21 cellular contexts compared by ENCODE assay signal in genomic region chr3:117217837-117218236, GRCh38.
A peak's percentile ranks its signal among the peaks of the same experiment; 100 is the strongest.
DNase-seq lines count a peak whose midpoint lies in the region; ATAC-seq and TF ChIP-seq lines count a peak whose summit lies in the region.
"Had no signal": no experiment of that assay in that cellular context is flagged by ENCODE, and none has a peak within 500 bp of the region (broad histone marks: within the 10 kb centered on the region; RNA-seq: fewer than 3 reads in every experiment).

No MANE protein-coding gene starts in this region.

- peak overlapping the region; percentile 35 for H2AK5ac ChIP-seq in mesenchymal stem cell (ENCODE audit: low read length, severe bottlenecking)

- H4K8ac ChIP-seq in mesenchymal stem cell (ENCODE audit: low read length): no peak overlapping the region

- H3K9me3 Mint-ChIP-seq in GM23338: no peaks in the 10 kb centered on the region
- peaks cover 0 to 30% (median 4%) of the 10 kb centered on the region in 5 donors for H3K9me3 Mint-ChIP-seq in CD8-positive, alpha-beta memory T cell

- H3K36me3 ChIP-seq in GM23338 (ENCODE audit: insufficient read depth): no peaks in the 10 kb centered on the region
- no peaks in the 10 kb centered on the region for H3K36me3 ChIP-seq in mesenchymal stem cell (ENCODE audit: control insufficient read depth in 1 of 2, insufficient read depth in 2 of 2, low read depth in 1 of 2, low read length in 2 of 2)
- H3K36me3 ChIP-seq in CD8-positive, alpha-beta memory T cell (ENCODE audit: insufficient read depth, low read length): no peaks in the 10 kb centered on the region
- H3K36me3 ChIP-seq: BLaER1, SJCRH30 had no signal

- POLR2A ChIA-PET in CD8-positive, alpha-beta memory T cell (lab: Charles Lee): no interaction called here

- H4K91ac ChIP-seq in mesenchymal stem cell (ENCODE audit: low read length): no peak overlapping the region

- no peak overlapping the region for H3K9ac ChIP-seq in mesenchymal stem cell (ENCODE audit: low read length)
- H3K9ac ChIP-seq: BLaER1 had no signal

- H3F3A ChIP-seq in GM23338 (replicated peaks; ENCODE audit: low read depth): no peaks in the 10 kb centered on the region

- DNase-seq in Ammon's horn (ENCODE audit: low spot score) (peak; percentile 33), GM23338 (ENCODE audit: low spot score) (peak; percentile 8), caudate nucleus (lab: John Stamatoyannopoulos, UW) (peak in 19 of 61 donors; percentile 4 to 51 (median 26)), mesenchymal stem cell (no peak), G401 (ENCODE audit: low spot score) (no peak), NCI-H69 (lab: John Stamatoyannopoulos, UW) (no peak), HuH-7.5 (ENCODE audit: low spot score) (no peak)
- DNase-seq in CD8-positive, alpha-beta memory T cell: no peak
- DNase-seq: Calu3; CD4-positive, alpha-beta memory T cell; EL; HCEC 1CT; MM.1S; NCI-H1092 treated with DMSO at 0.1 percent for 48 hours; NCI-H2107; NCI-H2227 treated with DMSO at 0.1 percent for 48 hours; NCI-H524; PC-9; SJCRH30 had no signal

- H3K4me3 Mint-ChIP-seq in GM23338: no peak overlapping the region
- no peak overlapping the region for H3K4me3 Mint-ChIP-seq in CD8-positive, alpha-beta memory T cell
- H3K4me3 Mint-ChIP-seq: CD4-positive, alpha-beta memory T cell had no signal

- H3K4ac ChIP-seq in mesenchymal stem cell (ENCODE audit: low read depth in 1 of 2, low read length in 2 of 2): no peak overlapping the region

- no peak overlapping the region for H3K18ac ChIP-seq in mesenchymal stem cell (ENCODE audit: low read depth in 1 of 2, low read length in 2 of 2)

- no peak overlapping the region for H2BK12ac ChIP-seq in mesenchymal stem cell (ENCODE audit: low read length in 2 of 2)

- no peak overlapping the region for H3K4me3 ChIP-seq in GM23338
- H3K4me3 ChIP-seq in mesenchymal stem cell (ENCODE audit: insufficient read depth in 1 of 2, low read depth in 1 of 2, low read length in 2 of 2): no peak overlapping the region
- no peak overlapping the region for H3K4me3 ChIP-seq in CD8-positive, alpha-beta memory T cell (ENCODE audit: low read length)
- H3K4me3 ChIP-seq: BLaER1, PC-9, SJCRH30 had no signal

- H3K79me1 ChIP-seq in mesenchymal stem cell (replicated peaks; ENCODE audit: low read length, poor library complexity, severe bottlenecking): no peaks in the 10 kb centered on the region

- H2AFZ ChIP-seq in GM23338 (no peak overlapping the region; the same call in 1 of the 2 replicates), mesenchymal stem cell (ENCODE audit: low read depth, low read length) (no peak overlapping the region)
- H2AFZ ChIP-seq: PC-9 had no signal

- no peaks in the 10 kb centered on the region for H4K20me1 ChIP-seq in GM23338 (replicated peaks; ENCODE audit: insufficient read depth)
- H4K20me1 ChIP-seq: BLaER1 had no signal

- no peaks in the 10 kb centered on the region for H3K36me3 Mint-ChIP-seq in GM23338 (ENCODE audit: low read depth)
- H3K36me3 Mint-ChIP-seq in CD8-positive, alpha-beta memory T cell: peaks cover 0 to 1% (median 0%) of the 10 kb centered on the region in 3 donors
- H3K36me3 Mint-ChIP-seq: CD4-positive, alpha-beta memory T cell had no signal

- no peaks in the 10 kb centered on the region for H3K9me2 ChIP-seq in GM23338 (ENCODE audit: insufficient read depth)

- no peak overlapping the region for H3K27ac ChIP-seq in GM23338 (ENCODE audit: low read depth)
- peak overlapping the region; percentile 56 for H3K27ac ChIP-seq in caudate nucleus (ENCODE audit: low read depth, low read length)
- peak overlapping the region; percentile 53 for H3K27ac ChIP-seq in mesenchymal stem cell (ENCODE audit: low read length, poor library complexity, severe bottlenecking)
- no peak overlapping the region for H3K27ac ChIP-seq in CD8-positive, alpha-beta memory T cell (ENCODE audit: low read depth, low read length)
- H3K27ac ChIP-seq: BLaER1, PC-9, RWPE1, SJCRH30 had no signal

- H3K14ac ChIP-seq in mesenchymal stem cell (ENCODE audit: low read length in 2 of 2): no peak overlapping the region

- H3K4me2 ChIP-seq in GM23338: no peak overlapping the region
- no peak overlapping the region for H3K4me2 ChIP-seq in mesenchymal stem cell (ENCODE audit: low read length, poor library complexity, severe bottlenecking)
- H3K4me2 ChIP-seq: BLaER1, PC-9 had no signal

- H3K27me3 ChIP-seq in GM23338 (ENCODE audit: insufficient read depth): no peaks in the 10 kb centered on the region
- peaks cover 0 to 3% of the 10 kb centered on the region in 2 experiments for H3K27me3 ChIP-seq in mesenchymal stem cell (ENCODE audit: control insufficient read depth in 1 of 2, insufficient read depth in 1 of 2, low read length in 2 of 2)
- H3K27me3 ChIP-seq in CD8-positive, alpha-beta memory T cell (ENCODE audit: insufficient read depth, low read length, poor library complexity, severe bottlenecking): no peaks in the 10 kb centered on the region
- H3K27me3 ChIP-seq: BLaER1 had no signal

- in situ Hi-C loops in G401 (cut with HindIII; ENCODE audit: low sequenced_read_pairs): no loop called here

- H3K27ac Mint-ChIP-seq in GM23338: no peak overlapping the region
- no peak overlapping the region for H3K27ac Mint-ChIP-seq in CD8-positive, alpha-beta memory T cell
- H3K27ac Mint-ChIP-seq: CD4-positive, alpha-beta memory T cell had no signal

- no peak overlapping the region for H3K23ac ChIP-seq in mesenchymal stem cell (ENCODE audit: low read length in 2 of 2)

- CTCF ChIA-PET in CD8-positive, alpha-beta memory T cell (lab: Charles Lee): interaction anchor here (0.8 kb wide), 1 partner anchor 9 kb away, joined by 3 read pairs; no protein-coding TSS in a partner anchor

- H3K9me3 ChIP-seq in mesenchymal stem cell (ENCODE audit: control insufficient read depth, low read length): peaks cover under 1% of the 10 kb centered on the region
- no peaks in the 10 kb centered on the region for H3K9me3 ChIP-seq in CD8-positive, alpha-beta memory T cell (ENCODE audit: low read length)
- H3K9me3 ChIP-seq: BLaER1, SJCRH30 had no signal

- no peak overlapping the region for H2BK120ac ChIP-seq in mesenchymal stem cell (ENCODE audit: low read depth, low read length)

- H3K27me3 Mint-ChIP-seq in GM23338 (ENCODE audit: insufficient read depth, low read depth, poor library complexity): no peaks in the 10 kb centered on the region
- H3K27me3 Mint-ChIP-seq in CD8-positive, alpha-beta memory T cell: no peaks in the 10 kb centered on the region
- H3K27me3 Mint-ChIP-seq: CD4-positive, alpha-beta memory T cell had no signal

- peak; percentile 34; the same call in 1 of the 3 replicates for ATAC-seq in GM23338

- 74% methylated on average over 4 of the region's 4 CpGs for WGBS in mesenchymal stem cell

- no peak for TF ChIP-seq CTCF in GM23338 (conservative IDR thresholded peaks at IDR 0.05; ENCODE audit: low read depth in 2 of 2)

- no peaks in the 10 kb centered on the region for H3K79me2 ChIP-seq in GM23338 (replicated peaks; ENCODE audit: insufficient read depth)

- H2BK15ac ChIP-seq in mesenchymal stem cell (ENCODE audit: low read depth, poor library complexity, severe bottlenecking): no peak overlapping the region

- H3K4me1 ChIP-seq in GM23338 (ENCODE audit: insufficient read depth) (no peaks in the 10 kb centered on the region), mesenchymal stem cell (ENCODE audit: control insufficient read depth, insufficient read depth, low read depth, low read length) (peaks cover 5% of the 10 kb centered on the region)
- no peaks in the 10 kb centered on the region for H3K4me1 ChIP-seq in CD8-positive, alpha-beta memory T cell (ENCODE audit: insufficient read depth, low read length)
- H3K4me1 ChIP-seq: BLaER1, SJCRH30 had no signal

- H3K4me1 Mint-ChIP-seq in GM23338: peaks cover 5% of the 10 kb centered on the region; the same call in 2 of the 3 replicates
- no peaks in the 10 kb centered on the region for H3K4me1 Mint-ChIP-seq in CD8-positive, alpha-beta memory T cell
- H3K4me1 Mint-ChIP-seq: CD4-positive, alpha-beta memory T cell had no signal

- peak overlapping the region; percentile 58 for H2BK5ac ChIP-seq in mesenchymal stem cell (ENCODE audit: low read depth, low read length, poor library complexity, severe bottlenecking)

TF ChIP-seq in GM23338, 12 proteins besides CTCF, POLR2A, EP300 and RAD21:
- TF ChIP-seq STAT1 (IDR thresholded peaks at IDR 0.05; ENCODE audit: unreplicated experiment): no peak
- TF ChIP-seq CREB1 (CRISPR knock-in tag; IDR thresholded peaks at IDR 0.05; ENCODE audit: low read depth): no peak
- no peak for TF ChIP-seq EZH2phosphoT487 (IDR thresholded peaks at IDR 0.05; ENCODE audit: unreplicated experiment)
- TF ChIP-seq JUNB (IDR thresholded peaks at IDR 0.05; ENCODE audit: unreplicated experiment): no peak
- TF ChIP-seq ZNF331 (CRISPR knock-in tag; IDR thresholded peaks at IDR 0.05; ENCODE audit: low read depth): no peak
- TF ChIP-seq NANOG (IDR thresholded peaks at IDR 0.05; ENCODE audit: borderline replicate concordance): no peak

Comparison
In these comparisons a context has a peak if more than half of its experiments do, and no peak if none do; other contexts are left out.
1. DNase-seq: peak in Ammon's horn (single experiment) and GM23338 (single experiment); none in mesenchymal stem cell (single experiment), G401 (single experiment), CD8-positive, alpha-beta memory T cell (0 of 5), NCI-H69 (single experiment) and HuH-7.5 (single experiment).
2. H3K27ac ChIP-seq: peak in caudate nucleus (single experiment) and mesenchymal stem cell (single experiment); none in GM23338 (single experiment) and CD8-positive, alpha-beta memory T cell (single experiment).